8 cellular contexts compared by ENCODE assay signal in the genomic region with DNA sequence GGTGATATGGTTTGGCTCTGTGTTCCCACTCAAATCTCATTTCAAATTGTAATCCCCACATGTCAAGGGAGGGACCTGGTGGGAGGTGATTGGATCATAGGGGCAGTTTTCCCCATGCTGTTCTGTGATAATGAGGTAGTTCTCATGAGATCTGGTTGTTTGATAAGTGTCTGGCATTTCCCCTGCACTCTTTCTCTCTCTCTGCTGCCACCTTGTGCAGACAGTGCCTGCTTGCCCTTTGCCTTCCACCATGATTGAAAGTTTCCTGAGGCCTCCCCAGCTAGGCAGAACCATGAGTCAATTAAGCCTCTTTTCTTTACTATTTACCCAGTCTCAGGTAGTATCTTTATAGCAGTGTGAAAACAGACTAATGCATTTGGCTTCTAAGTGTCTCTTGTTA.
A peak's percentile ranks its signal among the peaks of the same experiment; 100 is the strongest.
DNase-seq lines count a peak whose midpoint lies in the region; ATAC-seq and TF ChIP-seq lines count a peak whose summit lies in the region.
"Not testable (repeated sequence)": the region's sequence is repeated elsewhere in the genome, so short reads cannot be mapped to it uniquely, and the experiment has no call there.

No MANE protein-coding gene starts in this region.

- not testable (repeated sequence) for H3K36me3 ChIP-seq in SU-DHL-6 (ENCODE audit: low read length); psoas muscle (ENCODE audit: insufficient read depth in 1 of 2, low read depth in 1 of 2)

- intact Hi-C loops in psoas muscle (cut with DNase I): not testable (repeated sequence)

- peak overlapping the region; percentile 25 for H2AFZ ChIP-seq in SU-DHL-6 (ENCODE audit: low read depth, low read length, severe bottlenecking)

- DNase-seq in COLO668 (lab: John Stamatoyannopoulos, UW; ENCODE audit: unreplicated experiment): peak; percentile 8
- peak; percentile 25 for DNase-seq in Jurkat, Clone E6-1 (ENCODE audit: low read depth, low spot score)
- peak; percentile 9 to 58 for DNase-seq in NCI-H526 (lab: John Stamatoyannopoulos, UW)
- DNase-seq in cerebellar cortex (ENCODE audit: low spot score): peak; percentile 38
- DNase-seq in iPS-NIHi11 (ENCODE audit: low spot score): peak; percentile 17
- not testable (repeated sequence) for DNase-seq in psoas muscle

- not testable (repeated sequence) for H3K79me2 ChIP-seq in SU-DHL-6 (ENCODE audit: insufficient read depth, low read length)

- H3K9me3 ChIP-seq in SU-DHL-6 (ENCODE audit: insufficient read depth, low read length); psoas muscle: not testable (repeated sequence)

- not testable (repeated sequence) for H3K4me3 ChIP-seq in Jurkat, Clone E6-1 (ENCODE audit: low read length); SU-DHL-6 (ENCODE audit: insufficient read depth, low read length, poor library complexity, severe bottlenecking); psoas muscle

- not testable (repeated sequence) for H3K9ac ChIP-seq in SU-DHL-6 (ENCODE audit: low read length)

- H3K9me2 ChIP-seq in SU-DHL-6 (replicated peaks; ENCODE audit: insufficient read depth, low read length): not testable (repeated sequence)

- peak; percentile 48 for ATAC-seq in GM18867 (IDR thresholded peaks at IDR 0.05; ENCODE audit: unreplicated experiment)
- ATAC-seq in psoas muscle: not testable (repeated sequence)

- H3K4me1 ChIP-seq in psoas muscle: not testable (repeated sequence)

- not testable (repeated sequence) for H3K4me2 ChIP-seq in SU-DHL-6 (ENCODE audit: low read depth, low read length, poor library complexity, severe bottlenecking)

- not testable (repeated sequence) for H3F3A ChIP-seq in SU-DHL-6 (ENCODE audit: insufficient read depth)

- not testable (repeated sequence) for H4K20me1 ChIP-seq in SU-DHL-6 (ENCODE audit: low read depth, low read length)

- TF ChIP-seq CTCF in SU-DHL-6 (IDR thresholded peaks at IDR 0.05; ENCODE audit: insufficient read depth, low read length, poor library complexity, severe bottlenecking) (peak; percentile 30), psoas muscle (IDR thresholded peaks at IDR 0.05) (peak; percentile 12)

- H3K27ac ChIP-seq in SU-DHL-6 (ENCODE audit: low read depth, low read length); psoas muscle: not testable (repeated sequence)

- H3K27me3 ChIP-seq in SU-DHL-6 (ENCODE audit: low read length); psoas muscle (ENCODE audit: insufficient read depth in 3 of 3, low read length in 2 of 3): not testable (repeated sequence)
